ENCODE assay signal across 1 cellular context in genomic region chr6:80094017-80094416, GRCh38.
TF ChIP-seq lines count a peak whose summit lies in the region.

No MANE protein-coding gene starts in this region.

TF ChIP-seq in GM12878, 131 proteins besides CTCF, POLR2A, EP300 and RAD21:
- TF ChIP-seq SMC3 (IDR thresholded peaks at IDR 0.05; ENCODE audit: borderline replicate concordance, low read length) (peak; percentile 86), NFYA (IDR thresholded peaks at IDR 0.05; ENCODE audit: borderline replicate concordance, low read depth, low read length) (no peak)
